1 cellular context compared by ENCODE assay signal in the genomic region with DNA sequence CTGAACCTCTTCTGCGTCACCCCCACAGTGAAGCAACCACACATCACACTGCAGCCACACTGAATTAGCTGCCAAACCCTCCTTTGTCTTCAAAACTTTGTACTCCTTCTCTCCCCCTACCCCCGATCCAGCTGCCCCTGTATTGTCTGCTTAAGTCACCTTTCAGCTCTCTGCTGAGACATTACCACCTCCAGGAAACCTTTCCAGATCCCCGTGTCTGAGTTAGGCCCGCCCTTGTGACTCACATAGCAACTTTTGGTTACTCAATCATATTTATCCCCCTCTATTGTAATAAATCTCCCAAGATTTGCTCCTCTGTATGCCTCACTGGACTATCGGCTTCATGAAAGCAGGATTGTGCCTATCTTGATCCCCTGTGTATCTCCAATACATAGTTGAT.
TF ChIP-seq lines count a peak whose summit lies in the region.

No MANE protein-coding gene starts in this region.

TF ChIP-seq in SK-N-SH, 30 proteins besides CTCF, POLR2A, EP300 and RAD21 (continued from another document):
- TF ChIP-seq, protein P1, sequence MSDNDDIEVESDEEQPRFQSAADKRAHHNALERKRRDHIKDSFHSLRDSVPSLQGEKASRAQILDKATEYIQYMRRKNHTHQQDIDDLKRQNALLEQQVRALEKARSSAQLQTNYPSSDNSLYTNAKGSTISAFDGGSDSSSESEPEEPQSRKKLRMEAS (IDR thresholded peaks at IDR 0.05; ENCODE audit: low read depth), result no peak
- TF ChIP-seq JUND (IDR thresholded peaks at IDR 0.05), result no peak
